ENCODE assay signal across 24 cellular contexts in genomic region chr11:119692547-119692834, GRCh38. TPM values are rescaled to one million over a fixed set of nuclear protein-coding genes. Genes with fewer than 3 reads are reported as not detected.
DNase-seq lines count a peak whose midpoint lies in the region; ATAC-seq and TF ChIP-seq lines count a peak whose summit lies in the region.
"Had no signal": no experiment of that assay in that cellular context is flagged by ENCODE, and none has a peak within 500 bp of the region (broad histone marks: within the 10 kb centered on the region; RNA-seq: fewer than 3 reads in every experiment).

No MANE protein-coding gene starts in this region.

- WGBS in mammary epithelial cell (ENCODE audit: low coverage, missing lambda C conversion rate): 17% methylated on average over 3 of the region's 3 CpGs

- no peaks in the 10 kb centered on the region for H3K27me3 ChIP-seq in mammary epithelial cell (ENCODE audit: insufficient read depth, low read length)
- H3K27me3 ChIP-seq: cardiac muscle cell, heart left ventricle, testis had no signal

- no peaks in the 10 kb centered on the region for H3K9me3 Mint-ChIP-seq in mesothelial cell of epicardium
- H3K9me3 Mint-ChIP-seq: activated naive CD4-positive, alpha-beta T cell treated with anti-CD3 and anti-CD28 coated beads for 36 hours; activated T-cell treated with anti-CD3 and anti-CD28 coated beads, Interleukin-2, amount 50 U/mL, for 24 hours; CD4-positive, alpha-beta memory T cell; dendritic cell treated with granulocyte-macrophage colony-stimulating factor and Interleukin-4, amounts not matched to agents 40 ng/mL and 50 ng/mL, for 4 days; IgD-negative memory B cell; naive thymus-derived CD4-positive, alpha-beta T cell; stimulated activated naive B cell treated with anti-CD40 and anti-IgM and Interleukin-4, amounts not matched to agents 10 μg/mL and 1 μg/mL and 100 μg/mL, for 72 hours had no signal

- peaks cover 84% of the 10 kb centered on the region for H3K79me2 ChIP-seq in mammary epithelial cell (ENCODE audit: insufficient read depth, low read length)
- H3K79me2 ChIP-seq: parathyroid adenoma had no signal

- H3K4me3 Mint-ChIP-seq in mesothelial cell of epicardium: no peak overlapping the region
- H3K4me3 Mint-ChIP-seq: activated CD4-positive, alpha-beta T cell treated with anti-CD3 and anti-CD28 coated beads for 36 hours; activated naive CD4-positive, alpha-beta T cell treated with anti-CD3 and anti-CD28 coated beads for 36 hours; activated T-cell treated with anti-CD3 and anti-CD28 coated beads, Interleukin-2, amount 50 U/mL, for 24 hours; dendritic cell treated with granulocyte-macrophage colony-stimulating factor and Interleukin-4, amounts not matched to agents 40 ng/mL and 50 ng/mL, for 4 days; naive thymus-derived CD4-positive, alpha-beta T cell; stimulated activated naive B cell treated with anti-CD40 and anti-IgM and Interleukin-4, amounts not matched to agents 10 μg/mL and 1 μg/mL and 100 μg/mL, for 72 hours had no signal

- intact Hi-C loops in mammary epithelial cell (cut with micrococcal nuclease): loop anchor here (1.0 to 10.0 kb wide), 3 partner anchors 8 to 588 kb away; partner anchors contain the start of genes C2CD2L and DPAGT1

- H2AFZ ChIP-seq in mammary epithelial cell (ENCODE audit: low read depth, low read length): no peak overlapping the region
- H2AFZ ChIP-seq: parathyroid adenoma had no signal

- dilution Hi-C loops in mammary epithelial cell (cut with HindIII; ENCODE audit: low sequenced_read_pairs): no loop called here

- H3K4me3 ChIP-seq in mammary epithelial cell (replicated peaks in 1 of 3; ENCODE audit: insufficient read depth in 1 of 3, low read depth in 2 of 3, low read length in 3 of 3): no peak overlapping the region
- H3K4me3 ChIP-seq: cardiac muscle cell, heart left ventricle, testis had no signal

- BruUV-seq in mammary epithelial cell (replicated peaks; lab: Mats Ljungman, UMichigan): TSS peak; percentile 75

- DNase-seq in NCI-H526 treated with DMSO at 0.1 percent for 48 hours (lab: John Stamatoyannopoulos, UW) (peak; percentile 86), mammary epithelial cell (no peak), mesothelial cell of epicardium (ENCODE audit: low spot score in 2 of 2, unreplicated experiment in 2 of 2) (no peak), Kasumi-1 (lab: John Stamatoyannopoulos, UW) (no peak), SW 1271 (lab: John Stamatoyannopoulos, UW) (no peak)
- DNase-seq in effector CD4-positive, alpha-beta T cell: no peak
- DNase-seq: activated CD4-positive, alpha-beta T cell treated with anti-CD3 and anti-CD28 coated beads for 36 hours; activated naive CD4-positive, alpha-beta T cell treated with anti-CD3 and anti-CD28 coated beads for 36 hours; activated T-cell treated with anti-CD3 and anti-CD28 coated beads, Interleukin-2, amount 50 U/mL, for 24 hours; CD4-positive, alpha-beta memory T cell; DMS153; heart left ventricle; naive thymus-derived CD4-positive, alpha-beta T cell; NCI-H1436; NCI-H2107; right cardiac atrium; stimulated activated CD4-positive, alpha-beta T cell treated with anti-CD3 and anti-CD28 coated beads, Interleukin-4, amount 100 ng/mL, for 24 hours; stimulated activated naive B cell treated with anti-CD40 and anti-IgM and Interleukin-4, amounts not matched to agents 10 μg/mL and 1 μg/mL and 100 μg/mL, for 72 hours; testis had no signal

- no peaks in the 10 kb centered on the region for H3K27me3 Mint-ChIP-seq in mesothelial cell of epicardium (ENCODE audit: low read depth)
- H3K27me3 Mint-ChIP-seq: activated CD4-positive, alpha-beta T cell treated with anti-CD3 and anti-CD28 coated beads for 36 hours; activated T-cell treated with anti-CD3 and anti-CD28 coated beads, Interleukin-2, amount 50 U/mL, for 24 hours; CD4-positive, alpha-beta memory T cell; dendritic cell treated with granulocyte-macrophage colony-stimulating factor and Interleukin-4, amounts not matched to agents 40 ng/mL and 50 ng/mL, for 4 days had no signal

- peaks cover 80% of the 10 kb centered on the region for H3K4me1 Mint-ChIP-seq in mesothelial cell of epicardium

- in situ Hi-C loops in mammary epithelial cell (cut with MboI; ENCODE audit: low sequenced_read_pairs in 2 of 2): no loop called here

- H4K20me1 ChIP-seq in mammary epithelial cell (ENCODE audit: insufficient read depth, low read length): no peaks in the 10 kb centered on the region

- H3K27ac ChIP-seq in mammary epithelial cell (ENCODE audit: insufficient read depth, low read depth, low read length): peak overlapping the region; percentile 97
- H3K27ac ChIP-seq: cardiac muscle cell, heart left ventricle, parathyroid adenoma, testis had no signal

- H3K9ac ChIP-seq in mammary epithelial cell (ENCODE audit: insufficient read depth, low read length): peak overlapping the region; percentile 84
- H3K9ac ChIP-seq: parathyroid adenoma had no signal

- TF ChIP-seq CTCF in mammary epithelial cell (conservative IDR thresholded peaks at IDR 0.05 in 1 of 2, IDR thresholded peaks at IDR 0.05 in 1 of 2; ENCODE audit: extremely low read depth in 1 of 2, insufficient read depth in 1 of 2, low read depth in 1 of 2, low read length in 2 of 2) (no peak), mesothelial cell of epicardium (IDR thresholded peaks at IDR 0.05; ENCODE audit: unreplicated experiment) (no peak)

- H3K27ac Mint-ChIP-seq in mesothelial cell of epicardium: peak overlapping the region; percentile 91
- H3K27ac Mint-ChIP-seq: activated CD4-positive, alpha-beta T cell treated with anti-CD3 and anti-CD28 coated beads for 36 hours; activated naive CD4-positive, alpha-beta T cell treated with anti-CD3 and anti-CD28 coated beads for 36 hours; activated T-cell treated with anti-CD3 and anti-CD28 coated beads, Interleukin-2, amount 50 U/mL, for 24 hours; dendritic cell treated with granulocyte-macrophage colony-stimulating factor and Interleukin-4, amounts not matched to agents 40 ng/mL and 50 ng/mL, for 4 days; IgD-negative memory B cell; stimulated activated naive B cell treated with anti-CD40 and anti-IgM and Interleukin-4, amounts not matched to agents 10 μg/mL and 1 μg/mL and 100 μg/mL, for 72 hours had no signal

- CTCF ChIA-PET in mammary epithelial cell (lab: Charles Lee; ENCODE audit: low non-redundant PET): interaction anchor here (0.9 kb wide), 1 partner anchor 28 kb away, joined by 4 read pairs; no protein-coding TSS in a partner anchor

- peaks cover 99% of the 10 kb centered on the region for H3K4me1 ChIP-seq in mammary epithelial cell (ENCODE audit: insufficient read depth, low read length)
- H3K4me1 ChIP-seq: parathyroid adenoma, testis had no signal

- ATAC-seq in GM21786 (IDR thresholded peaks at IDR 0.05; ENCODE audit: unreplicated experiment): no peak
- ATAC-seq: activated CD4-positive, alpha-beta T cell treated with anti-CD3 and anti-CD28 coated beads for 36 hours; heart left ventricle; naive thymus-derived CD4-positive, alpha-beta T cell; stimulated activated naive B cell treated with anti-CD40 and anti-IgM and Interleukin-4, amounts not matched to agents 10 μg/mL and 1 μg/mL and 100 μg/mL, for 72 hours had no signal

- H3K36me3 ChIP-seq in mammary epithelial cell (ENCODE audit: insufficient read depth, low read length): no peaks in the 10 kb centered on the region
- H3K36me3 ChIP-seq: cardiac muscle cell, heart left ventricle had no signal

- no peaks in the 10 kb centered on the region for H3K9me3 ChIP-seq in mammary epithelial cell (replicated peaks; ENCODE audit: insufficient read depth, low read length)
- H3K9me3 ChIP-seq: heart left ventricle, testis had no signal

- no peaks in the 10 kb centered on the region for H3K36me3 Mint-ChIP-seq in mesothelial cell of epicardium
- H3K36me3 Mint-ChIP-seq: CD4-positive, alpha-beta memory T cell; IgD-negative memory B cell; naive thymus-derived CD4-positive, alpha-beta T cell; stimulated activated naive B cell treated with anti-CD40 and anti-IgM and Interleukin-4, amounts not matched to agents 10 μg/mL and 1 μg/mL and 100 μg/mL, for 72 hours had no signal

- peak overlapping the region; percentile 61 for H3K4me2 ChIP-seq in mammary epithelial cell (ENCODE audit: insufficient read depth, low read depth, low read length)

RNA-seq across cellular contexts. Expression of gene NECTIN1, which starts 36.5 kb away (rescaled TPM):
- total RNA-seq in mammary epithelial cell (100 to 1,000 TPM in 1 of 2 donors, 10 to 100 TPM in 1; 60.8 to 162 TPM), mesothelial cell of epicardium (45.3 to 46.8 TPM (median 45.5 TPM) in 3 replicates)
- 103 TPM for polyA plus RNA-seq in mammary epithelial cell
- 278 TPM for polyA minus RNA-seq in mammary epithelial cell
